29 cellular contexts compared by ENCODE assay signal in the genomic region with DNA sequence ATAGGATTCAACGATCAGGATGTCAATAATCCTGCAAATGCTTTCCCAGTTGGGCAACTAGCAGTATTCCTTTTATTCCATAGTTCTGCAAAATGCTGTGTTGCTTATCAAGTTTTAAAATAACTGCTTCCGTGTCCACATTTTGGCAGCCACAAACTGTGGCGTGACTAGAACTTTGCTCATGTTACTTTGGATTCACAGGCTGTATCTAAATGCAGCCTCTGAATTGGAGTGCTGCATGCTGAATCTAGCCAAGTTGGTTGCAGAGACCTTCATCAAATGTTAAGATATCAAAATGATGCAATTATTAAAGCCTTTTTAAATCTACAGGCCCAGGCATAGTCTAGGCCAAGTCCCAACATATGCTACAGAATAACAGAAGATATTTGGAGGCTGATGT.
DNase-seq lines count a peak whose midpoint lies in the region; ATAC-seq, FAIRE-seq and TF ChIP-seq lines count a peak whose summit lies in the region.
"Had no signal": no experiment of that assay in that cellular context is flagged by ENCODE, and none has a peak within 500 bp of the region (broad histone marks: within the 10 kb centered on the region; RNA-seq: fewer than 3 reads in every experiment).

No MANE protein-coding gene starts in this region.

- H3K4me1 ChIP-seq in right cardiac atrium (ENCODE audit: control insufficient read depth, insufficient read depth, low read length) (peaks cover 2% of the 10 kb centered on the region), kidney (ENCODE audit: control insufficient read depth in 1 of 2, insufficient read depth in 1 of 2, low read depth in 1 of 2, low read length in 2 of 2) (no peaks in the 10 kb centered on the region), Caco-2 (no peaks in the 10 kb centered on the region)
- H3K4me1 ChIP-seq: BLaER1, SJSA1 had no signal

- POLR2A ChIA-PET in Caco-2 (lab: Charles Lee) = no interaction called here

- H3K36me3 ChIP-seq in kidney (ENCODE audit: control insufficient read depth in 1 of 2, insufficient read depth in 2 of 2, low read length in 2 of 2) (no peaks in the 10 kb centered on the region), Caco-2 (ENCODE audit: control insufficient read depth, insufficient read depth, low read length) (no peaks in the 10 kb centered on the region)
- H3K36me3 ChIP-seq: BLaER1, SJSA1 had no signal

- no peaks in the 10 kb centered on the region for H3K36me3 Mint-ChIP-seq in Caco-2 (ENCODE audit: insufficient read depth, unreplicated experiment)

- no peak overlapping the region for H3K27ac Mint-ChIP-seq in Caco-2 (ENCODE audit: unreplicated experiment)
- H3K27ac Mint-ChIP-seq: CD4-positive, alpha-beta T cell had no signal

- peak; percentile 44 to 87 for ATAC-seq in right cardiac atrium

- peaks cover 5% of the 10 kb centered on the region for H3K27me3 Mint-ChIP-seq in Caco-2 (ENCODE audit: insufficient read depth, unreplicated experiment)
- H3K27me3 Mint-ChIP-seq: CD4-positive, alpha-beta T cell had no signal

- H3K9me3 Mint-ChIP-seq in Caco-2 (ENCODE audit: unreplicated experiment) = no peaks in the 10 kb centered on the region

- H3K9ac ChIP-seq in kidney (ENCODE audit: low read length in 2 of 2) = no peak overlapping the region
- H3K9ac ChIP-seq: BLaER1, KMS-11 had no signal

- DNase-seq in NCI-H2171 treated with DMSO at 0.1 percent for 48 hours (lab: John Stamatoyannopoulos, UW) = peak; percentile 37
- no peak for DNase-seq in NCI-H2171 (lab: John Stamatoyannopoulos, UW)
- DNase-seq in fibroblast of the aortic adventitia (ENCODE audit: low read depth) = peak; percentile 95
- no peak for DNase-seq in right cardiac atrium
- no peak for DNase-seq in kidney
- DNase-seq in iPS-NIHi7 (ENCODE audit: extremely low spot score) = no peak
- DNase-seq in Caco-2 = no peak
- DNase-seq: ACHN; CD4-positive, alpha-beta T cell; COR-L47; DMS153; GDM1; GOT3; HCEC 1CT; IMR-90; NCI-H1092 treated with DMSO at 0.1 percent for 48 hours; NCI-H1436 treated with DMSO at 0.1 percent for 48 hours; NCI-H1930; NCI-H345; NCI-H524; NCI-H774; NK-92 treated with Interleukin-12 subunit alpha and Interleukin-12 subunit beta, amount 100 ng/mL, for 24 hours had no signal

- H3K27ac ChIP-seq in right cardiac atrium (ENCODE audit: low read length) (no peak overlapping the region), temporal lobe (ENCODE audit: low read depth, low read length) (peak overlapping the region; percentile 27), kidney (ENCODE audit: low read depth in 2 of 2, low read length in 2 of 2) (no peak overlapping the region)
- H3K27ac ChIP-seq: 22Rv1, BLaER1, KMS-11, SJSA1 had no signal

- WGBS in right cardiac atrium = 41% methylated on average over 3 of the region's 3 CpGs

- BruUV-seq in Caco-2 (replicated peaks; lab: Mats Ljungman, UMichigan) = no TSS peak

- FAIRE-seq in kidney (lab: Jason Lieb, UNC) = no peak
- FAIRE-seq: GM18507, HTR-8/SVneo had no signal

- TF ChIP-seq CTCF in fibroblast of the aortic adventitia (IDR thresholded peaks at IDR 0.05; ENCODE audit: insufficient read depth, low read length) (no peak), kidney (IDR thresholded peaks at IDR 0.05; ENCODE audit: borderline replicate concordance, extremely low read depth, insufficient read depth) (no peak), Caco-2 (IDR thresholded peaks at IDR 0.05; ENCODE audit: insufficient read depth in 1 of 2, low read depth in 1 of 2, low read length in 1 of 2, severe bottlenecking in 1 of 2, unreplicated experiment in 1 of 2) (no peak)

- no peak overlapping the region for H3K4me3 ChIP-seq in fibroblast of the aortic adventitia (ENCODE audit: low read depth, low read length)
- no peak overlapping the region for H3K4me3 ChIP-seq in right cardiac atrium (ENCODE audit: low read length)
- no peak overlapping the region for H3K4me3 ChIP-seq in kidney (ENCODE audit: low read length in 2 of 2)
- H3K4me3 ChIP-seq in Caco-2 (ENCODE audit: low read depth, low read length) = no peak overlapping the region
- H3K4me3 ChIP-seq: BLaER1, SJSA1 had no signal

- no peaks in the 10 kb centered on the region for H3K9me3 ChIP-seq in right cardiac atrium (ENCODE audit: control insufficient read depth, low read length)
- no peaks in the 10 kb centered on the region for H3K9me3 ChIP-seq in kidney (ENCODE audit: control insufficient read depth in 1 of 2, low read length in 2 of 2)
- H3K9me3 ChIP-seq in Caco-2 = no peaks in the 10 kb centered on the region
- H3K9me3 ChIP-seq: BLaER1, SJSA1 had no signal

- H3K4me3 Mint-ChIP-seq in Caco-2 (ENCODE audit: unreplicated experiment) = no peak overlapping the region
- H3K4me3 Mint-ChIP-seq: CD4-positive, alpha-beta T cell had no signal

- CTCF ChIA-PET in Caco-2 (lab: Charles Lee) = no interaction called here

- no peaks in the 10 kb centered on the region for H3K27me3 ChIP-seq in right cardiac atrium (ENCODE audit: control insufficient read depth, insufficient read depth)
- H3K27me3 ChIP-seq in Caco-2 (replicated peaks; ENCODE audit: control insufficient read depth, insufficient read depth, low read length) = no peaks in the 10 kb centered on the region
- H3K27me3 ChIP-seq: BLaER1, SJSA1 had no signal

- intact Hi-C loops in right cardiac atrium (cut with DNase I) = no loop called here
- intact Hi-C loops in kidney (cut with DNase I) = no loop called here
- intact Hi-C loops in Caco-2 (cut with micrococcal nuclease; ENCODE audit: unreplicated experiment) = no loop called here

- H3K4me1 Mint-ChIP-seq in Caco-2 (ENCODE audit: low read depth, unreplicated experiment) = no peaks in the 10 kb centered on the region

Comparison
In these comparisons a context has a peak if more than half of its experiments do, and no peak if none do; other contexts are left out.
1. DNase-seq: peak in NCI-H2171 treated with DMSO at 0.1 percent for 48 hours (single experiment) and fibroblast of the aortic adventitia (single experiment); none in NCI-H2171 (single experiment), right cardiac atrium (0 of 3), kidney (single experiment), iPS-NIHi7 (single experiment) and Caco-2 (0 of 2).